Comparison of ENCODE assay signal across 17 cellular contexts in genomic region chr1:5551274-5551966, GRCh38.
DNase-seq lines count a peak whose midpoint lies in the region; ATAC-seq, FAIRE-seq and TF ChIP-seq lines count a peak whose summit lies in the region.
"Had no signal": no experiment of that assay in that cellular context is flagged by ENCODE, and none has a peak within 500 bp of the region (broad histone marks: within the 10 kb centered on the region; RNA-seq: fewer than 3 reads in every experiment).

No MANE protein-coding gene starts in this region.

- no peak overlapping the region for H3K4me3 ChIP-seq in breast epithelium
- H3K4me3 ChIP-seq: coronary artery, GM23338, vagina had no signal

- H3K9me3 ChIP-seq in breast epithelium = no peaks in the 10 kb centered on the region
- H3K9me3 ChIP-seq: vagina had no signal

- H3K36me3 Mint-ChIP-seq in MCF 10A (ENCODE audit: insufficient read depth, unreplicated experiment) (no peaks in the 10 kb centered on the region), chondrocyte (ENCODE audit: low read depth) (no peaks in the 10 kb centered on the region)
- H3K36me3 Mint-ChIP-seq: activated naive CD4-positive, alpha-beta T cell treated with anti-CD3 and anti-CD28 coated beads, Interleukin-2, amount 50 U/mL, for 24 hours had no signal

- POLR2A ChIA-PET in MCF 10A (lab: Yijun Ruan, JAX) = interaction anchor here (0.7 kb wide), 1 partner anchor 19 kb away, joined by 4 read pairs; no protein-coding TSS in a partner anchor

- CTCF ChIA-PET in MCF 10A (lab: Yijun Ruan, JAX) = no interaction called here

- H3K4me3 Mint-ChIP-seq in MCF 10A (ENCODE audit: unreplicated experiment) = no peak overlapping the region
- H3K4me3 Mint-ChIP-seq in chondrocyte (ENCODE audit: unreplicated experiment) = no peak overlapping the region
- H3K4me3 Mint-ChIP-seq: activated naive CD4-positive, alpha-beta T cell treated with anti-CD3 and anti-CD28 coated beads, Interleukin-2, amount 50 U/mL, for 24 hours; GM23338; neural crest cell had no signal

- H3K9me3 Mint-ChIP-seq in MCF 10A (ENCODE audit: unreplicated experiment) (no peaks in the 10 kb centered on the region), chondrocyte (ENCODE audit: low read depth) (peaks cover 30% of the 10 kb centered on the region)
- H3K9me3 Mint-ChIP-seq: activated naive CD4-positive, alpha-beta T cell treated with anti-CD3 and anti-CD28 coated beads, Interleukin-2, amount 50 U/mL, for 24 hours had no signal

- H3K4me1 ChIP-seq in breast epithelium = no peaks in the 10 kb centered on the region
- H3K4me1 ChIP-seq: vagina had no signal

- FAIRE-seq in urothelium cell line (lab: Jason Lieb, UNC) = no peak

- peak; percentile 80 for DNase-seq in MCF 10A (ENCODE audit: unreplicated experiment)
- no peak for DNase-seq in breast epithelium (ENCODE audit: low spot score in 2 of 2)
- peak; percentile 54 for DNase-seq in NCI-H2171 treated with DMSO at 0.1 percent for 48 hours (lab: John Stamatoyannopoulos, UW)
- DNase-seq in chondrocyte (ENCODE audit: low spot score) = no peak
- DNase-seq in urothelium cell line (ENCODE audit: low spot score) = peak; percentile 61
- DNase-seq in cortex of kidney (lab: John Stamatoyannopoulos, UW) = no peak
- DNase-seq: activated CD4-positive, alpha-beta T cell treated with anti-CD3 and anti-CD28 coated beads, Interleukin-2, amount 50 U/mL, for 4 hours; AML-193; stimulated activated CD4-positive, alpha-beta T cell treated with anti-CD3 and anti-CD28 coated beads, Interleukin-12 subunit alpha, Interleukin-12 subunit beta, amount 100 ng/mL, for 4 hours had no signal

- H3K27me3 Mint-ChIP-seq in MCF 10A (ENCODE audit: insufficient read depth, unreplicated experiment) (peaks cover 59% of the 10 kb centered on the region), chondrocyte (ENCODE audit: low read depth) (no peaks in the 10 kb centered on the region)

- TF ChIP-seq POLR2A in breast epithelium (IDR thresholded peaks at IDR 0.05) = no peak

- H3K27me3 ChIP-seq in breast epithelium = no peaks in the 10 kb centered on the region
- H3K27me3 ChIP-seq: vagina had no signal

- intact Hi-C loops in MCF 10A (cut with micrococcal nuclease) = no loop called here
- intact Hi-C loops in breast epithelium (cut with DNase I; ENCODE audit: low total_unique reads) = no loop called here

- ATAC-seq in GM18519 (IDR thresholded peaks at IDR 0.05; ENCODE audit: low FRiP score, unreplicated experiment) (no peak), HG02938 (IDR thresholded peaks at IDR 0.05; ENCODE audit: unreplicated experiment) (no peak)
- ATAC-seq: GM23338, left lobe of liver had no signal

- no peaks in the 10 kb centered on the region for H3K36me3 ChIP-seq in breast epithelium
- H3K36me3 ChIP-seq: vagina had no signal

- no peak for TF ChIP-seq CTCF in MCF 10A (IDR thresholded peaks at IDR 0.05; ENCODE audit: unreplicated experiment)
- no peak for TF ChIP-seq CTCF in breast epithelium (IDR thresholded peaks at IDR 0.05)
- TF ChIP-seq CTCF in chondrocyte (IDR thresholded peaks at IDR 0.05) = no peak

- no peak overlapping the region for H3K27ac ChIP-seq in breast epithelium
- H3K27ac ChIP-seq: coronary artery, vagina had no signal

- H3K4me1 Mint-ChIP-seq in MCF 10A (ENCODE audit: insufficient read depth, unreplicated experiment) (peaks cover 16% of the 10 kb centered on the region), chondrocyte (ENCODE audit: low read depth) (no peaks in the 10 kb centered on the region)
- H3K4me1 Mint-ChIP-seq: activated naive CD4-positive, alpha-beta T cell treated with anti-CD3 and anti-CD28 coated beads, Interleukin-2, amount 50 U/mL, for 24 hours; GM23338; neural crest cell had no signal

- H3K27ac Mint-ChIP-seq in MCF 10A (ENCODE audit: low read depth, unreplicated experiment) (no peak overlapping the region), chondrocyte (ENCODE audit: unreplicated experiment) (peak overlapping the region; percentile 15)
- H3K27ac Mint-ChIP-seq: activated naive CD4-positive, alpha-beta T cell treated with anti-CD3 and anti-CD28 coated beads, Interleukin-2, amount 50 U/mL, for 24 hours; GM23338 had no signal

- BruUV-seq in MCF 10A (replicated peaks; lab: Mats Ljungman, UMichigan) = no TSS peak

Comparison
In these comparisons a context has a peak if more than half of its experiments do, and no peak if none do; other contexts are left out.
1. DNase-seq: peak in MCF 10A (single experiment), NCI-H2171 treated with DMSO at 0.1 percent for 48 hours (single experiment) and urothelium cell line (single experiment); none in breast epithelium (0 of 2), chondrocyte (single experiment) and cortex of kidney (single experiment).